In the genomic region with DNA sequence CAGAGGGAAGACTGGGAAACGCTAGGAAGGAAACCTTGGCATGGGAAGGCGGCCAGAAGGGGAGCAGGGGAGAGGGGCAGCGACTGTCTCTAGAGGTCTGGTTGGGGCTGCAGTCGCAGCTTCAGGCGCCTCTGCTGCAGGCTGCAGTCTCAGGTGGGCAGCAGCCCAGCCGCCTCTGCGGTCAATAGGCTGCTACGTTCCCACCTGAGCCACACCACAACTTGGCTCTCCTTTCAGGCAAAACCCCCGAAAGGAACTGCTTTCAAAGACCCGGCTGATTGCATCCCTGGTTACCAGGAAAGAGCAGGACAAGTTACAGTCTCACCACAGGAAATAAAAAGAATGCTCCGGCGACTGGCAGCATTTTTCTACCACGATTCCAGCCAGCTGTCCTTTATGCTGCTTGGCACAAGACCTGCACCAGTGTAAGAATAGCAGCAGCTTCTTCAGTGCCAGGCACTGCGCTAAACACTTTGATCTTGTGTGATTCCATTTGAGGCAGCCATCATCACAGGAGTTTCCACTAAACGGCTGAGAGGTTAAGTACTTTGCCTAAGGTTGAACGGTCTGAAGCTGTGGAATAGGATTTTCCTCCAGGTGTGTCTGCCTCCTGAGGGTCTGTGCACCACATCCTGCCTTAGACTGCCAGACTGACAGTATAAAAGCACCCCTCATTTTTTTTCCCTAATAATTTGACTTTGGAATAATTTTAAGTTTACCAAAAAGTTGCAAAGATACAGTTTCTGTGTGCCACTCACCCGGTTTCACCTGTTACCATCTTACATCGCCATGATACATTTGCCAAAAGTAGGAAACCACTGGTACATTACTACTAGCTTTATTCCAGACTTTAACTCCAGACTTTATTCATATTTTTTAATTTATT, we compare ENCODE assay signal across 12 cellular contexts. TPM values are rescaled to one million over a fixed set of nuclear protein-coding genes. Genes with fewer than 3 reads are reported as not detected.
DNase-seq lines count a peak whose midpoint lies in the region; ATAC-seq and TF ChIP-seq lines count a peak whose summit lies in the region.
"Had no signal": no experiment of that assay in that cellular context is flagged by ENCODE, and none has a peak within 500 bp of the region (broad histone marks: within the 10 kb centered on the region; RNA-seq: fewer than 3 reads in every experiment).

No MANE protein-coding gene starts in this region.

- H3K27ac ChIP-seq in RWPE2 (ENCODE audit: poor library complexity, severe bottlenecking): peak overlapping the region; percentile 2
- peak overlapping the region in 3 of 4 donors; percentile 19 to 67 (median 57) for H3K27ac ChIP-seq in sigmoid colon
- H3K27ac ChIP-seq in naive thymus-derived CD4-positive, alpha-beta T cell (ENCODE audit: low read depth, low read length): no peak overlapping the region
- no peak overlapping the region for H3K27ac ChIP-seq in trophoblast cell (ENCODE audit: low read depth, low read length)

- intact Hi-C loops in activated CD8-positive, alpha-beta T cell treated with anti-CD3 and anti-CD28 coated beads for 36 hours (cut with micrococcal nuclease): no loop called here
- intact Hi-C loops in sigmoid colon (cut with DNase I): no loop called here
- intact Hi-C loops in naive thymus-derived CD4-positive, alpha-beta T cell (cut with micrococcal nuclease): loop anchor here in 1 of 2 donors (10.0 kb wide), 1 partner anchor 887 kb away; the partner anchor contains the start of gene CSNK1A1

- H3K4me3 ChIP-seq in RWPE2 (ENCODE audit: severe bottlenecking) (no peak overlapping the region), sigmoid colon (no peak overlapping the region), trophoblast cell (ENCODE audit: low read depth, low read length) (no peak overlapping the region)
- H3K4me3 ChIP-seq in naive thymus-derived CD4-positive, alpha-beta T cell (ENCODE audit: low read length): no peak overlapping the region

- H3K27ac Mint-ChIP-seq in activated CD8-positive, alpha-beta T cell treated with anti-CD3 and anti-CD28 coated beads for 36 hours: peak overlapping the region; percentile 13
- no peak overlapping the region for H3K27ac Mint-ChIP-seq in activated CD8-positive, alpha-beta T cell treated with anti-CD3 and anti-CD28 coated beads, Interleukin-2, amount 10 ng/mL, durations not matched to agents 7 days and 5 days
- peak overlapping the region in 2 of 9 donors; percentile 30 to 72 for H3K27ac Mint-ChIP-seq in naive thymus-derived CD4-positive, alpha-beta T cell

- no peak for TF ChIP-seq POLR2A in sigmoid colon (IDR thresholded peaks at IDR 0.05)

- H3K9ac ChIP-seq in trophoblast cell (ENCODE audit: low read length): no peak overlapping the region

- no peak for DNase-seq in activated CD8-positive, alpha-beta T cell treated with anti-CD3 and anti-CD28 coated beads for 36 hours
- no peak for DNase-seq in activated CD8-positive, alpha-beta T cell treated with anti-CD3 and anti-CD28 coated beads, Interleukin-2, amount 10 ng/mL, durations not matched to agents 7 days and 5 days
- DNase-seq in RWPE2 (ENCODE audit: low spot score) (no peak), fibroblast of gingiva (ENCODE audit: low read depth) (peak; percentile 71), sigmoid colon (no peak), NOMO-1 treated with dmso at 0.1 percent for 144 hours (lab: John Stamatoyannopoulos, UW; ENCODE audit: unreplicated experiment) (no peak), trophoblast cell (no peak)
- no peak for DNase-seq in naive thymus-derived CD4-positive, alpha-beta T cell
- DNase-seq: activated CD4-positive, alpha-beta T cell treated with anti-CD3 and anti-CD28 coated beads for 48 hours; NCI-H1417; RPMI8226 had no signal

- H3K4me3 Mint-ChIP-seq in activated CD8-positive, alpha-beta T cell treated with anti-CD3 and anti-CD28 coated beads for 36 hours: no peak overlapping the region
- H3K4me3 Mint-ChIP-seq in activated CD8-positive, alpha-beta T cell treated with anti-CD3 and anti-CD28 coated beads, Interleukin-2, amount 10 ng/mL, durations not matched to agents 7 days and 5 days: no peak overlapping the region
- H3K4me3 Mint-ChIP-seq in naive thymus-derived CD4-positive, alpha-beta T cell: no peak overlapping the region
- H3K4me3 Mint-ChIP-seq: nephron had no signal

- H3K18ac ChIP-seq in trophoblast cell (ENCODE audit: low read length): no peak overlapping the region

- H2BK120ac ChIP-seq in trophoblast cell (ENCODE audit: insufficient read depth, low read length, poor library complexity): no peak overlapping the region

- TF ChIP-seq CTCF in activated CD8-positive, alpha-beta T cell treated with anti-CD3 and anti-CD28 coated beads for 36 hours (IDR thresholded peaks at IDR 0.05): no peak
- TF ChIP-seq CTCF in RWPE2 (IDR thresholded peaks at IDR 0.05; ENCODE audit: poor library complexity, severe bottlenecking): no peak
- TF ChIP-seq CTCF in sigmoid colon (IDR thresholded peaks at IDR 0.05): no peak

- H3K36me3 Mint-ChIP-seq in activated CD8-positive, alpha-beta T cell treated with anti-CD3 and anti-CD28 coated beads for 36 hours (ENCODE audit: low read depth): peaks cover 35% of the 10 kb centered on the region
- H3K36me3 Mint-ChIP-seq in activated CD8-positive, alpha-beta T cell treated with anti-CD3 and anti-CD28 coated beads, Interleukin-2, amount 10 ng/mL, durations not matched to agents 7 days and 5 days (ENCODE audit: low read depth): peaks cover 46% of the 10 kb centered on the region
- H3K36me3 Mint-ChIP-seq in naive thymus-derived CD4-positive, alpha-beta T cell: peaks cover 6 to 31% (median 20%) of the 10 kb centered on the region in 5 donors

- POLR2A ChIA-PET in activated CD8-positive, alpha-beta T cell treated with anti-CD3 and anti-CD28 coated beads for 36 hours (lab: Charles Lee): interaction anchor here (0.5 to 4.5 kb wide), 6 partner anchors 12 to 799 kb away, joined by 3 to 23 read pairs (median 6); partner anchors contain the start of gene CD74
- POLR2A ChIA-PET in activated CD8-positive, alpha-beta T cell treated with anti-CD3 and anti-CD28 coated beads, Interleukin-2, amount 10 ng/mL, durations not matched to agents 7 days and 5 days (lab: Charles Lee): interaction anchor here (0.7 to 1.3 kb wide), 3 partner anchors 25 to 43 kb away, joined by 3 to 6 read pairs (median 3); partner anchors contain the start of gene CD74
- POLR2A ChIA-PET in naive thymus-derived CD4-positive, alpha-beta T cell (lab: Charles Lee): interaction anchor here (1.1 kb wide), 1 partner anchor 9 kb away, joined by 3 read pairs; no protein-coding TSS in a partner anchor

- no peak overlapping the region for H3K14ac ChIP-seq in trophoblast cell (ENCODE audit: low read length)

- H3K9me3 Mint-ChIP-seq in activated CD8-positive, alpha-beta T cell treated with anti-CD3 and anti-CD28 coated beads for 36 hours: no peaks in the 10 kb centered on the region
- no peaks in the 10 kb centered on the region for H3K9me3 Mint-ChIP-seq in activated CD8-positive, alpha-beta T cell treated with anti-CD3 and anti-CD28 coated beads, Interleukin-2, amount 10 ng/mL, durations not matched to agents 7 days and 5 days (ENCODE audit: insufficient read depth)
- H3K9me3 Mint-ChIP-seq in naive thymus-derived CD4-positive, alpha-beta T cell: no peaks in the 10 kb centered on the region
- H3K9me3 Mint-ChIP-seq: nephron had no signal

- H2AFZ ChIP-seq in trophoblast cell (ENCODE audit: insufficient read depth, low read length, poor library complexity): no peak overlapping the region

- H2BK5ac ChIP-seq in trophoblast cell (ENCODE audit: low read depth, low read length, poor library complexity): no peak overlapping the region

- no peak overlapping the region for H3K4ac ChIP-seq in trophoblast cell (ENCODE audit: low read depth, low read length)

- H4K91ac ChIP-seq in trophoblast cell (ENCODE audit: low read depth, low read length): no peak overlapping the region

- CTCF ChIA-PET in activated CD8-positive, alpha-beta T cell treated with anti-CD3 and anti-CD28 coated beads for 36 hours (lab: Charles Lee): interaction anchor here (1.0 to 2.4 kb wide), 3 partner anchors 9 to 32 kb away, joined by 3 to 8 read pairs (median 3); no protein-coding TSS in a partner anchor
- CTCF ChIA-PET in activated CD8-positive, alpha-beta T cell treated with anti-CD3 and anti-CD28 coated beads, Interleukin-2, amount 10 ng/mL, durations not matched to agents 7 days and 5 days (lab: Charles Lee): interaction anchor here (0.8 to 1.9 kb wide), 2 partner anchors 9 to 44 kb away, joined by 3 to 4 read pairs; no protein-coding TSS in a partner anchor
- CTCF ChIA-PET in naive thymus-derived CD4-positive, alpha-beta T cell (lab: Charles Lee): no interaction called here

- H3K9me3 ChIP-seq in RWPE2 (ENCODE audit: severe bottlenecking): no peaks in the 10 kb centered on the region
- H3K9me3 ChIP-seq in sigmoid colon: no peaks in the 10 kb centered on the region
- H3K9me3 ChIP-seq in naive thymus-derived CD4-positive, alpha-beta T cell (ENCODE audit: control insufficient read depth in 2 of 3, low read length in 3 of 3): no peaks in the 10 kb centered on the region
- H3K9me3 ChIP-seq in trophoblast cell (ENCODE audit: insufficient read depth, low read depth, low read length): no peaks in the 10 kb centered on the region

- H3K27me3 Mint-ChIP-seq in activated CD8-positive, alpha-beta T cell treated with anti-CD3 and anti-CD28 coated beads for 36 hours: no peaks in the 10 kb centered on the region
- H3K27me3 Mint-ChIP-seq in activated CD8-positive, alpha-beta T cell treated with anti-CD3 and anti-CD28 coated beads, Interleukin-2, amount 10 ng/mL, durations not matched to agents 7 days and 5 days (ENCODE audit: low read depth): peaks cover 2% of the 10 kb centered on the region
- no peaks in the 10 kb centered on the region for H3K27me3 Mint-ChIP-seq in naive thymus-derived CD4-positive, alpha-beta T cell

- H2AK5ac ChIP-seq in trophoblast cell (ENCODE audit: low read length): no peak overlapping the region

- H4K12ac ChIP-seq in trophoblast cell (ENCODE audit: low read depth, low read length): no peak overlapping the region

- H3K36me3 ChIP-seq in RWPE2 (ENCODE audit: low read depth) (peaks cover 46% of the 10 kb centered on the region), sigmoid colon (peaks cover 27 to 50% (median 39%) of the 10 kb centered on the region in 4 donors), trophoblast cell (ENCODE audit: control insufficient read depth in 1 of 2, insufficient read depth in 2 of 2, low read length in 2 of 2) (peaks cover 38 to 42% of the 10 kb centered on the region in 2 experiments)
- H3K36me3 ChIP-seq in naive thymus-derived CD4-positive, alpha-beta T cell (ENCODE audit: control insufficient read depth in 2 of 3, insufficient read depth in 3 of 3, low read length in 3 of 3): peaks cover 20 to 49% (median 35%) of the 10 kb centered on the region in 3 experiments

- no peak for ATAC-seq in activated CD8-positive, alpha-beta T cell treated with anti-CD3 and anti-CD28 coated beads for 36 hours
- ATAC-seq in activated CD8-positive, alpha-beta T cell treated with anti-CD3 and anti-CD28 coated beads, Interleukin-2, amount 10 ng/mL, durations not matched to agents 7 days and 5 days: no peak
- ATAC-seq in RWPE2 (ENCODE audit: low read depth): peak; percentile 37
- no peak for ATAC-seq in naive thymus-derived CD4-positive, alpha-beta T cell

- no peaks in the 10 kb centered on the region for H3K27me3 ChIP-seq in RWPE2 (ENCODE audit: insufficient read depth, poor library complexity, severe bottlenecking)
- H3K27me3 ChIP-seq in sigmoid colon: no peaks in the 10 kb centered on the region
- no peaks in the 10 kb centered on the region for H3K27me3 ChIP-seq in naive thymus-derived CD4-positive, alpha-beta T cell (ENCODE audit: control insufficient read depth in 2 of 2, insufficient read depth in 2 of 2, low read length in 2 of 2)
- H3K27me3 ChIP-seq in trophoblast cell (ENCODE audit: insufficient read depth, low read length): no peaks in the 10 kb centered on the region

- H3K23ac ChIP-seq in trophoblast cell (ENCODE audit: low read length): no peak overlapping the region

- H3K4me1 ChIP-seq in RWPE2 (ENCODE audit: insufficient read depth, poor library complexity, severe bottlenecking) (no peaks in the 10 kb centered on the region), sigmoid colon (peaks cover 0 to 25% (median 8%) of the 10 kb centered on the region in 4 donors), trophoblast cell (ENCODE audit: control insufficient read depth in 1 of 2, insufficient read depth in 2 of 2, low read length in 2 of 2) (no peaks in the 10 kb centered on the region)
- peaks cover 0 to 9% of the 10 kb centered on the region in 2 donors for H3K4me1 ChIP-seq in naive thymus-derived CD4-positive, alpha-beta T cell (ENCODE audit: control insufficient read depth in 2 of 2, insufficient read depth in 2 of 2, low read length in 2 of 2)

- peaks cover 16% of the 10 kb centered on the region for H3K4me1 Mint-ChIP-seq in activated CD8-positive, alpha-beta T cell treated with anti-CD3 and anti-CD28 coated beads for 36 hours (ENCODE audit: low read depth)
- peaks cover 25% of the 10 kb centered on the region for H3K4me1 Mint-ChIP-seq in activated CD8-positive, alpha-beta T cell treated with anti-CD3 and anti-CD28 coated beads, Interleukin-2, amount 10 ng/mL, durations not matched to agents 7 days and 5 days (ENCODE audit: low read depth)
- peaks cover 7 to 23% (median 16%) of the 10 kb centered on the region in 7 donors for H3K4me1 Mint-ChIP-seq in naive thymus-derived CD4-positive, alpha-beta T cell

- WGBS in sigmoid colon, 2 donors: 70 to 71% methylated on average over 18 of the region's 18 CpGs
- WGBS in trophoblast cell (ENCODE audit: extremely low coverage, insufficient coverage, insufficient read length): no CpG with 5 or more reads among the region's 18 CpGs

- H2BK12ac ChIP-seq in trophoblast cell (ENCODE audit: low read length): no peak overlapping the region

- no peak overlapping the region for H4K8ac ChIP-seq in trophoblast cell (ENCODE audit: low read depth, low read length)

- H3K4me2 ChIP-seq in trophoblast cell (ENCODE audit: low read length): no peak overlapping the region

- no peak for TF ChIP-seq EP300 in sigmoid colon (IDR thresholded peaks at IDR 0.05)

- H3K79me1 ChIP-seq in trophoblast cell (ENCODE audit: low read length): no peaks in the 10 kb centered on the region

- H3K79me2 ChIP-seq in trophoblast cell (ENCODE audit: control insufficient read depth, insufficient read depth, low read length, poor library complexity): no peaks in the 10 kb centered on the region

RNA-seq across cellular contexts. Expression of gene RPS14, which starts 7.5 kb away (rescaled TPM):
- total RNA-seq in activated CD8-positive, alpha-beta T cell treated with anti-CD3 and anti-CD28 coated beads for 36 hours: 1,000 to 10,000 TPM; 3,542 to 3,651 TPM
- 1,000 to 10,000 TPM; 2,046 to 2,123 TPM for total RNA-seq in activated CD8-positive, alpha-beta T cell treated with anti-CD3 and anti-CD28 coated beads, Interleukin-2, amount 10 ng/mL, durations not matched to agents 7 days and 5 days
- total RNA-seq in sigmoid colon: 1,000 to 10,000 TPM; 3,111 to 5,491 (median 5,342) TPM
- polyA plus RNA-seq in sigmoid colon: 1,000 to 10,000 TPM; 3,769 to 7,878 (median 4,593) TPM
- total RNA-seq in naive thymus-derived CD4-positive, alpha-beta T cell: 1,000 to 10,000 TPM; 2,331 to 7,378 (median 6,414) TPM
- over 10,000 TPM in 1 of 2 donors, 1,000 to 10,000 TPM in 1; 8,640 to 11,248 TPM for polyA plus RNA-seq in naive thymus-derived CD4-positive, alpha-beta T cell
- polyA plus RNA-seq in trophoblast cell (2013): 2,982 and 3,060 TPM in 2 replicates

RNA-seq across cellular contexts. Expression of gene CD74, which starts 29.3 kb away (rescaled TPM):
- 100 to 1,000 TPM; 277 to 282 TPM for total RNA-seq in activated CD8-positive, alpha-beta T cell treated with anti-CD3 and anti-CD28 coated beads for 36 hours
- 100 to 1,000 TPM; 395 to 407 TPM for total RNA-seq in activated CD8-positive, alpha-beta T cell treated with anti-CD3 and anti-CD28 coated beads, Interleukin-2, amount 10 ng/mL, durations not matched to agents 7 days and 5 days
- 100 to 1,000 TPM; 176 to 362 (median 199) TPM for total RNA-seq in sigmoid colon
- 1,000 to 10,000 TPM in 1 of 3 donors, 100 to 1,000 TPM in 2; 208 to 2,186 (median 596) TPM for polyA plus RNA-seq in sigmoid colon
- 1,000 to 10,000 TPM in 1 of 5 experiments, 100 to 1,000 TPM in 4; 153 to 1,948 (median 540) TPM for total RNA-seq in naive thymus-derived CD4-positive, alpha-beta T cell
- 100 to 1,000 TPM; 295 to 413 TPM for polyA plus RNA-seq in naive thymus-derived CD4-positive, alpha-beta T cell
- polyA plus RNA-seq in trophoblast cell (2013): 50.4 and 50.6 TPM in 2 replicates

Comparison
In these comparisons a context has a peak if more than half of its experiments do, and no peak if none do; other contexts are left out.
1. H3K27ac ChIP-seq: peak in RWPE2 (single experiment) and sigmoid colon (3 of 4); none in naive thymus-derived CD4-positive, alpha-beta T cell (single experiment) and trophoblast cell (single experiment).